Comparison of ENCODE assay signal across 8 cellular contexts in the genomic region with DNA sequence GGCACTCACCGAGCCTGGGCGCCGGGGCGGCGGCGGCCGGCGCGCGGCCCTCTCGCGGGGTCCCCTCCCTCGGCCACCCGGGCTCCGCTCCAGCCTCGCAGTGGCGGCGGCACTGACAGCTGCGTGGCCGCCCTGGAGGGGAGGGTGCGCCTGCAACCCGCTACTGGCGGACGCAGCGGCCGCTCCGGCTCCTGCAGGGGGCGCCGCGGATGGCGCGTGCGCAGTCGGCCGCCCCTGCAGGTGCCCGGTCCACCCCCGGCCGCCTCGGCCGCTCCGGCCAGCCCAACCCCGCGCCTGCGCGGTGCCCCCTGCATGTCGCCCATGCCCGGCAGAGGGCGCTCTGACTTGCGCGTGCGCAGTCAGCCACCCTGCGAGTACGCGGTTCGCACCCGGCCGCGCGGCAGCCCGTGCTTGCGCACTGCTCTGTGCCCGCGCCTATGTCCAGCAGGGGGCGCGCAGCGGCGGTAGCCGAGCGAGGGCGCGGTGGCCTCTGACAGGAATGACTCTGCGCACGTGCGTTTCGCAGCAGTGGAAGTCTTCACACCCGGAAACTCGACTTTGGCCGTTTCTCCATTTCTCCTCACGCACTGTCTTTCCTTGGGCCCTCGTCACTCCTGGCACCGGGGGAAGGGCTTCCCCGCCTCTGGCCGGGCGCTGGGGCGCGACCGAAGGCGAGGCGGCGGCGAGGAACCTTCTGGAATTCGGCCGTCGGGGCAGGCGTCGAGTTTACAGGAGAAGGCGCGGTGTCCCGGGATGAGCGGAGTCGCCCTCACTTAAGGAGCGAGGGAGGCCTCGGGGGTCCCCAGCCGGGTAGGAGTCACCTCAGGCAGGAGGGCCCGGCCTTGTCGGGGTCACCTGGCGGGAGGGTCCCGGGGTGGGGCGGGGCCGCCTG. TPM values are rescaled to one million over a fixed set of nuclear protein-coding genes. Genes with fewer than 3 reads are reported as not detected.
DNase-seq lines count a peak whose midpoint lies in the region; ATAC-seq, FAIRE-seq and TF ChIP-seq lines count a peak whose summit lies in the region.

Gene ABCA3, minus strand, starts transcription at position 165 of the 892 bp plus-strand sequence. CDS start 14,262 bp downstream, outside the sequence.

- H3K4me2 ChIP-seq in A549 (peak within 1 kb of the TSS; percentile 96), skeletal muscle satellite cell (ENCODE audit: low read length) (peak within 1 kb of the TSS; percentile 92)

- no peaks in the 10 kb centered on the region for H3K36me3 ChIP-seq in iPS-15b (ENCODE audit: control insufficient read depth, insufficient read depth, low read length)
- H3K36me3 ChIP-seq in skeletal muscle satellite cell (ENCODE audit: insufficient read depth, low read length) = no peaks in the 10 kb centered on the region

- TF ChIP-seq EP300 in A549 (IDR thresholded peaks at IDR 0.05) = no peak

- peaks cover 4% of the 10 kb centered on the region; the same call in 2 of the 3 replicates for H3K9me3 ChIP-seq in A549
- no peaks in the 10 kb centered on the region for H3K9me3 ChIP-seq in iPS-15b (ENCODE audit: control insufficient read depth, insufficient read depth, low read length)
- H3K9me3 ChIP-seq in skeletal muscle satellite cell (replicated peaks; ENCODE audit: low read length) = no peaks in the 10 kb centered on the region

- H3K27me3 ChIP-seq in iPS-15b (ENCODE audit: control insufficient read depth, insufficient read depth, low read length) (peaks cover 24% of the 10 kb centered on the region), skeletal muscle satellite cell (ENCODE audit: control insufficient read depth, insufficient read depth, low read length) (peaks cover 43% of the 10 kb centered on the region)

- no peak within 1 kb of the TSS for H3K9ac ChIP-seq in iPS-15b (ENCODE audit: low read depth, low read length)
- H3K9ac ChIP-seq in skeletal muscle satellite cell (ENCODE audit: low read depth, low read length) = no peak within 1 kb of the TSS

- TF ChIP-seq RAD21 in A549 (conservative IDR thresholded peaks at IDR 0.05 in 1 of 2, IDR thresholded peaks at IDR 0.05 in 1 of 2) = peak; percentile 60 to 74

- H3K4me1 ChIP-seq in A549 = peaks cover 11% of the 10 kb centered on the region; the same call in 2 of the 3 replicates
- peaks cover 5% of the 10 kb centered on the region for H3K4me1 ChIP-seq in iPS-15b (ENCODE audit: control insufficient read depth, insufficient read depth, low read length)
- peaks cover 12% of the 10 kb centered on the region for H3K4me1 ChIP-seq in skeletal muscle satellite cell (ENCODE audit: control insufficient read depth, insufficient read depth, low read length)

- FAIRE-seq in A549 (lab: Jason Lieb, UNC) = no peak

- peak; percentile 84 to 95 for DNase-seq in A549 (ENCODE audit: low read depth in 1 of 2, low spot score in 1 of 2)
- DNase-seq in NCI-H2107 (lab: John Stamatoyannopoulos, UW) = peak; percentile 90
- peak; percentile 99 for DNase-seq in UCSD-AML1 (lab: John Stamatoyannopoulos, UW; ENCODE audit: unreplicated experiment)
- peak; percentile 83 for DNase-seq in brain pericyte (ENCODE audit: low read depth, low spot score)

- ATAC-seq in A549 (peak; percentile 86 to 93), HG03064 (IDR thresholded peaks at IDR 0.05; ENCODE audit: low read depth, unreplicated experiment) (peak; percentile 62)

- TF ChIP-seq CTCF in A549 (IDR thresholded peaks at IDR 0.05) = peak; percentile 100

- peak; percentile 62 for TF ChIP-seq POLR2A in A549 (IDR thresholded peaks at IDR 0.05; ENCODE audit: low read length)
- peak; percentile 40 for TF ChIP-seq POLR2A in GM18526 (IDR thresholded peaks at IDR 0.05; ENCODE audit: extremely low read depth, insufficient read length)

- CTCF ChIA-PET in A549 (lab: Yijun Ruan, JAX) = interaction anchor here (0.5 to 1.4 kb wide), 54 partner anchors 9 to 179 kb away, joined by 3 to 15 read pairs (median 4); partner anchors contain the start of gene CCNF

- POLR2A ChIA-PET in A549 (lab: Yijun Ruan, JAX) = no interaction called here

- WGBS in A549 (ENCODE audit: missing lambda C conversion rate) = 44% methylated on average over 44 of the region's 110 CpGs

- H3K4me3 ChIP-seq in A549 (peak within 1 kb of the TSS; percentile 82), iPS-15b (ENCODE audit: low read depth, low read length) (peak within 1 kb of the TSS; percentile 75), skeletal muscle satellite cell (ENCODE audit: low read length) (peak within 1 kb of the TSS; percentile 73)

- H3K27ac ChIP-seq in A549 = peak within 1 kb of the TSS; percentile 77 to 94

TF ChIP-seq in A549, 52 proteins besides CTCF, POLR2A, EP300 and RAD21 (continues in another document):
- peak; percentile 92 for TF ChIP-seq SMC3 (IDR thresholded peaks at IDR 0.05)
- 0 out of 2 replicates have a peak, but pooled peaks have one; percentile 32 for TF ChIP-seq ZSCAN20 (CRISPR knock-in tag; IDR thresholded peaks at IDR 0.05)
- TF ChIP-seq HEYL (CRISPR knock-in tag; IDR thresholded peaks at IDR 0.05) = peak; percentile 91
- TF ChIP-seq EHMT2 (IDR thresholded peaks at IDR 0.05; ENCODE audit: low read depth) = no peak
- TF ChIP-seq NPAS2 (CRISPR knock-in tag; IDR thresholded peaks at IDR 0.05; ENCODE audit: borderline replicate concordance) = peak; percentile 90
- TF ChIP-seq MAZ (IDR thresholded peaks at IDR 0.05; ENCODE audit: borderline replicate concordance, low read depth, low read length) = no peak; the same call in 1 of the 2 replicates
- TF ChIP-seq ZNF302 (CRISPR knock-in tag; IDR thresholded peaks at IDR 0.05) = peak; percentile 89; the same call in 1 of the 2 replicates
- TF ChIP-seq HDAC2 (IDR thresholded peaks at IDR 0.05) = no peak
- TF ChIP-seq USF2 (IDR thresholded peaks at IDR 0.05) = peak; percentile 27; the same call in 1 of the 2 replicates
- no peak for TF ChIP-seq ZFP36 (IDR thresholded peaks at IDR 0.05; ENCODE audit: borderline replicate concordance, partially characterized antibody)
- no peak for TF ChIP-seq ELK1 (IDR thresholded peaks at IDR 0.05; ENCODE audit: low read depth, low read length)
- TF ChIP-seq NR3C1 (IDR thresholded peaks at IDR 0.05) = no peak
- peak; percentile 84; the same call in 1 of the 2 replicates for TF ChIP-seq RARB (CRISPR knock-in tag; IDR thresholded peaks at IDR 0.05)
- TF ChIP-seq EHF (CRISPR knock-in tag; IDR thresholded peaks at IDR 0.05) = peak; percentile 97
- TF ChIP-seq, protein P1, sequence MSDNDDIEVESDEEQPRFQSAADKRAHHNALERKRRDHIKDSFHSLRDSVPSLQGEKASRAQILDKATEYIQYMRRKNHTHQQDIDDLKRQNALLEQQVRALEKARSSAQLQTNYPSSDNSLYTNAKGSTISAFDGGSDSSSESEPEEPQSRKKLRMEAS (IDR thresholded peaks at IDR 0.05) = peak; percentile 100
- TF ChIP-seq CBX2 (IDR thresholded peaks at IDR 0.05; ENCODE audit: borderline replicate concordance, low read depth) = no peak
- peak; percentile 100 for TF ChIP-seq E2F6 (IDR thresholded peaks at IDR 0.05; ENCODE audit: borderline replicate concordance, low read depth)
- peak; percentile 79; the same call in 1 of the 2 replicates for TF ChIP-seq FOXS1 (CRISPR knock-in tag; IDR thresholded peaks at IDR 0.05)
- 0 out of 2 replicates have a peak, but pooled peaks have one; percentile 5 for TF ChIP-seq NFE2L2 (conservative IDR thresholded peaks at IDR 0.05; ENCODE audit: low read length)
- TF ChIP-seq JUN (IDR thresholded peaks at IDR 0.05) = peak in 1 of 2 experiments; percentile 58; a peak in 2 of 5 replicates
- TF ChIP-seq MYC (IDR thresholded peaks at IDR 0.05; ENCODE audit: borderline replicate concordance, low read length) = peak; percentile 94
- peak; percentile 96 for TF ChIP-seq ATOH8 (CRISPR knock-in tag; IDR thresholded peaks at IDR 0.05; ENCODE audit: low read depth)
- peak; percentile 96 for TF ChIP-seq TP53 (CRISPR knock-in tag; IDR thresholded peaks at IDR 0.05)
- TF ChIP-seq BHLHE40 (IDR thresholded peaks at IDR 0.05; ENCODE audit: low read depth, low read length) = peak; percentile 92

RNA-seq across cellular contexts. Expression of gene ABCA3, which starts in this region (rescaled TPM):
- polyA plus RNA-seq in A549 (2011; rRNA removed) = 6.4 and 7.6 TPM in 2 replicates
- polyA plus RNA-seq in A549 (2012; cell fraction: cytosol; rRNA removed) = 5.8 and 7.5 TPM in 2 replicates
- 17.3 and 20.9 TPM in 2 replicates for polyA plus RNA-seq in A549 (2012; cell fraction: nucleus; rRNA removed)
- 8.6 to 10.7 TPM (median 9.9 TPM) in 3 replicates for polyA plus RNA-seq in A549 (2017; fragmentation: RNase III; extraction: RNeasy Plus Mini Kit Qiagen cat#74134 plus additional on column Dnase treatment)
- polyA minus RNA-seq in A549 (2011; rRNA and poly(A)+ RNA removed) = 12.8 and 13.3 TPM in 2 replicates
- total RNA-seq in skeletal muscle satellite cell (2012; rRNA removed) = 0.25 and 0.87 TPM in 2 replicates

Comparison
In these comparisons a context has a peak if more than half of its experiments do, and no peak if none do; other contexts are left out.
1. Peak in every context shown above with its lines: DNase-seq, ATAC-seq, H3K4me3 ChIP-seq and H3K27ac ChIP-seq.